Comparison of ENCODE assay signal across 28 cellular contexts in the genomic region with DNA sequence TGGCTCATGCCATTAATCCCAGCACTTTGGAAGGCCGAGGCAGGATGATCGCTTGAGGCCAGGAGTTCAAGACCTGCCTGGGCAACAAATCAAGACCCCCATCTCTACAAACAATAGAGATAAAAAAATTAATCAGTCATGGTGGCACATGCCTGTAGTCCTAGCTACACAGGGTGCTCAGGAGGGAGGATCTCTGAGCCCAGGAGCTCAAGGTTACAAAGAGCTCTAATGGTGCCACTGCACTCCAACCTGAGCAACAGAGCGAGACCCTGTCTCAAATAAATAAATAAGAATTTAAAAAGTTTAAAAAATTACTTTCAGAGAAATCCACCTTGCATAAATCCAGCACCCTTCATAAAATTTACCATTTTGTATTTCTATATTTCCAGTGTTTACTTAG. TPM values are rescaled to one million over a fixed set of nuclear protein-coding genes. Genes with fewer than 3 reads are reported as not detected.
"Had no signal": no experiment of that assay in that cellular context is flagged by ENCODE, and none has a peak within 500 bp of the region (broad histone marks: within the 10 kb centered on the region; RNA-seq: fewer than 3 reads in every experiment).

No MANE protein-coding gene starts in this region.

- H3K27ac ChIP-seq: adrenal gland, breast epithelium had no signal

- DNase-seq: activated CD4-positive, alpha-beta memory T cell treated with anti-CD3 and anti-CD28 coated beads for 36 hours; activated CD4-positive, alpha-beta T cell treated with anti-CD3 and anti-CD28 coated beads, Interleukin-2, amount 10 ng/mL, durations not matched to agents 7 days and 5 days; activated CD4-positive, CD25-positive, alpha-beta regulatory T cell; activated CD8-positive, alpha-beta memory T cell treated with anti-CD3 and anti-CD28 coated beads for 24 hours; activated effector memory CD4-positive, alpha-beta T cell treated with Interleukin-2 at 50 U/mL for 16 hours; activated naive CD4-positive, alpha-beta T cell; adrenal gland; aorta; caudate nucleus; Karpas-422; MM.1S; NCI-H1105; NCI-H1436; NCI-H1694 treated with DMSO at 0.1 percent for 48 hours; NCI-H2029 treated with DMSO at 0.1 percent for 48 hours; NCI-H345; NCI-H510A; NCI-H526 treated with DMSO at 0.1 percent for 48 hours; NCI-H82; SIG-M5; T-helper 2 cell; T1000 had no signal

- H3K9me3 ChIP-seq: adrenal gland, breast epithelium had no signal

- H3K27ac Mint-ChIP-seq: activated CD4-positive, alpha-beta memory T cell treated with anti-CD3 and anti-CD28 coated beads for 36 hours; activated CD4-positive, alpha-beta T cell treated with anti-CD3 and anti-CD28 coated beads, Interleukin-2, amount 10 ng/mL, durations not matched to agents 7 days and 5 days; activated naive CD8-positive, alpha-beta T cell; activated T-helper 1 cell treated with anti-CD3 and anti-CD28 coated beads, Interleukin-12 subunit alpha, Interleukin-12 subunit beta, Interleukin-2, Interleukin-4 antibody, amounts not matched to agents 30 ng/mL and 10 ng/mL and 1 ng/mL, durations not matched to agents 14 hours and 24 hours and 36 hours had no signal

- H3K27me3 ChIP-seq: adrenal gland, breast epithelium had no signal

- ATAC-seq: K562 had no signal

- H3K4me3 ChIP-seq: adrenal gland, breast epithelium, K562 had no signal

- H3K4me1 Mint-ChIP-seq: activated CD4-positive, alpha-beta T cell treated with anti-CD3 and anti-CD28 coated beads, Interleukin-2, amount 10 ng/mL, durations not matched to agents 7 days and 5 days had no signal

- H3K4me3 Mint-ChIP-seq: activated CD4-positive, alpha-beta memory T cell treated with anti-CD3 and anti-CD28 coated beads for 36 hours; activated CD4-positive, alpha-beta T cell treated with anti-CD3 and anti-CD28 coated beads, Interleukin-2, amount 10 ng/mL, durations not matched to agents 7 days and 5 days; activated naive CD8-positive, alpha-beta T cell; activated T-helper 1 cell treated with anti-CD3 and anti-CD28 coated beads, Interleukin-12 subunit alpha, Interleukin-12 subunit beta, Interleukin-2, Interleukin-4 antibody, amounts not matched to agents 30 ng/mL and 10 ng/mL and 1 ng/mL, durations not matched to agents 14 hours and 24 hours and 36 hours had no signal

- H3K9me3 Mint-ChIP-seq: activated CD4-positive, alpha-beta memory T cell treated with anti-CD3 and anti-CD28 coated beads for 36 hours; activated T-helper 1 cell treated with anti-CD3 and anti-CD28 coated beads, Interleukin-12 subunit alpha, Interleukin-12 subunit beta, Interleukin-2, Interleukin-4 antibody, amounts not matched to agents 30 ng/mL and 10 ng/mL and 1 ng/mL, durations not matched to agents 14 hours and 24 hours and 36 hours had no signal

- H3K36me3 Mint-ChIP-seq: activated CD4-positive, alpha-beta memory T cell treated with anti-CD3 and anti-CD28 coated beads for 36 hours; activated naive CD8-positive, alpha-beta T cell had no signal

- H3K27me3 Mint-ChIP-seq: activated CD4-positive, alpha-beta memory T cell treated with anti-CD3 and anti-CD28 coated beads for 36 hours; activated naive CD8-positive, alpha-beta T cell had no signal

- H3K36me3 ChIP-seq: adrenal gland, breast epithelium had no signal

- H3K4me1 ChIP-seq: adrenal gland, breast epithelium had no signal

RNA-seq across cellular contexts. Expression of a gene that starts 2.2 kb away (rescaled TPM):
- total RNA-seq: activated CD4-positive, alpha-beta memory T cell treated with anti-CD3 and anti-CD28 coated beads for 36 hours; activated T-helper 1 cell treated with anti-CD3 and anti-CD28 coated beads, Interleukin-12 subunit alpha, Interleukin-12 subunit beta, Interleukin-2, Interleukin-4 antibody, amounts not matched to agents 30 ng/mL and 10 ng/mL and 1 ng/mL, durations not matched to agents 14 hours and 24 hours and 36 hours; OCI-LY7; RPMI7951 had no signal
- polyA plus RNA-seq: aorta had no signal

RNA-seq across cellular contexts. Expression of a gene that starts 51.8 kb away (rescaled TPM):
- total RNA-seq: activated CD4-positive, alpha-beta memory T cell treated with anti-CD3 and anti-CD28 coated beads for 36 hours; activated T-helper 1 cell treated with anti-CD3 and anti-CD28 coated beads, Interleukin-12 subunit alpha, Interleukin-12 subunit beta, Interleukin-2, Interleukin-4 antibody, amounts not matched to agents 30 ng/mL and 10 ng/mL and 1 ng/mL, durations not matched to agents 14 hours and 24 hours and 36 hours; adrenal gland; aorta; breast epithelium; K562; OCI-LY7; RPMI7951 had no signal
- polyA plus RNA-seq: adrenal gland, aorta, K562 had no signal
